30 cellular contexts compared by ENCODE assay signal in the genomic region with DNA sequence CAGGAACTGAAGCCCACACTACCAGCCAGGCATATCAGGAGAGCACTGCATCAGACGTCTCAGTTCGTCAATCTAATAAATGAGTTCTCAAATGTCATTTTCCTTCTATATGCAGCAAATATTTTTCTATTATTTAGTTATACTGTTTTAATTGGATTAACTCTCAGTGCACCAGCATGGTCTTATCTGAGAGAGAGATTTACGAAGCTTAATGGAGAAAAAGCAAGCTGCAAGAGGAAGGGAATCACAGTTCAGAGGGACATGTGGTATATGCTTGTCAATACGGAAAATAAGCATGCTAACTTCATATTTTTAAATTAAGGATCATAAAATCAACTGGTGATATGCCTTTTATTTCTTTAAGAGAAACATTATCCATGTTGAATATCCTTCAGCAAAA.
"Had no signal": no experiment of that assay in that cellular context is flagged by ENCODE, and none has a peak within 500 bp of the region (broad histone marks: within the 10 kb centered on the region; RNA-seq: fewer than 3 reads in every experiment).

No MANE protein-coding gene starts in this region.

- H3K27me3 ChIP-seq: colonic mucosa, esophagus muscularis mucosa, foreskin keratinocyte, gastroesophageal sphincter, heart left ventricle, pancreas, right atrium auricular region, stomach, thyroid gland, vagina had no signal

- H3K27ac ChIP-seq: colonic mucosa, esophagus muscularis mucosa, foreskin keratinocyte, gastroesophageal sphincter, heart left ventricle, lower lobe of right lung, pancreas, right atrium auricular region, stomach, thyroid gland, vagina had no signal

- H3K9me3 ChIP-seq: colonic mucosa, esophagus muscularis mucosa, gastroesophageal sphincter, heart left ventricle, lower lobe of right lung, pancreas, right atrium auricular region, stomach, thyroid gland, vagina had no signal

- H3K4me1 ChIP-seq: colonic mucosa, esophagus muscularis mucosa, foreskin keratinocyte, gastroesophageal sphincter, heart left ventricle, lower lobe of right lung, right atrium auricular region, thyroid gland, vagina had no signal

- H3K36me3 ChIP-seq: colonic mucosa, esophagus muscularis mucosa, gastroesophageal sphincter, heart left ventricle, lower lobe of right lung, pancreas, right atrium auricular region, stomach, thyroid gland, vagina had no signal

- H3K4me1 Mint-ChIP-seq: immature natural killer cell; naive thymus-derived CD8-positive, alpha-beta T cell had no signal

- H3K27ac Mint-ChIP-seq: immature natural killer cell; naive thymus-derived CD8-positive, alpha-beta T cell had no signal

- DNase-seq: colonic mucosa; dermis blood vessel endothelial cell; effector memory CD4-positive, alpha-beta T cell; foreskin keratinocyte; heart left ventricle; hippocampal formation; immature natural killer cell; islet precursor cell; kidney glomerular epithelial cell; left colon; left ventricle myocardium superior; lower lobe of right lung; naive thymus-derived CD8-positive, alpha-beta T cell; occipital lobe; pancreas; stimulated activated CD4-positive, alpha-beta T cell treated with anti-CD3 and anti-CD28 coated beads, Interleukin-12 subunit alpha, Interleukin-12 subunit beta, amount 100 ng/mL, for 4 hours; stimulated activated CD4-positive, alpha-beta T cell treated with anti-CD3 and anti-CD28 coated beads, Interleukin-1b, Interleukin-23, amount 100 ng/mL, for 48 hours; stimulated activated CD4-positive, alpha-beta T cell treated with anti-CD3 and anti-CD28 coated beads, Interleukin-4, amount 100 ng/mL, for 1 hour; stimulated activated CD8-positive, alpha-beta memory T cell treated with anti-CD3 and anti-CD28 coated beads, Interleukin-4, amount 100 ng/mL, for 48 hours; stimulated activated naive CD4-positive, alpha-beta T cell treated with Interleukin-2 at 50 U/mL for 16 hours; stomach; thyroid gland; trophoblast cell had no signal

- H3K9me3 Mint-ChIP-seq: naive thymus-derived CD8-positive, alpha-beta T cell had no signal

- H3K36me3 Mint-ChIP-seq: immature natural killer cell; naive thymus-derived CD8-positive, alpha-beta T cell had no signal

- H3K4me3 ChIP-seq: colonic mucosa, esophagus muscularis mucosa, gastroesophageal sphincter, heart left ventricle, lower lobe of right lung, pancreas, right atrium auricular region, smooth muscle cell, stomach, thyroid gland, vagina had no signal

- ATAC-seq: foreskin keratinocyte; gastroesophageal sphincter; heart left ventricle; left colon; left ventricle myocardium superior; lower lobe of right lung; naive thymus-derived CD8-positive, alpha-beta T cell; sciatic nerve had no signal

- H3K4me2 ChIP-seq: smooth muscle cell had no signal

- FAIRE-seq: endothelial cell of umbilical vein, pancreas had no signal

- H3K4me3 Mint-ChIP-seq: immature natural killer cell; naive thymus-derived CD8-positive, alpha-beta T cell had no signal
